12 cellular contexts compared by ENCODE assay signal in genomic region chr4:1766336-1767057, GRCh38. TPM values are rescaled to one million over a fixed set of nuclear protein-coding genes. Genes with fewer than 3 reads are reported as not detected.
DNase-seq lines count a peak whose midpoint lies in the region; ATAC-seq and TF ChIP-seq lines count a peak whose summit lies in the region.
"Had no signal": no experiment of that assay in that cellular context is flagged by ENCODE, and none has a peak within 500 bp of the region (broad histone marks: within the 10 kb centered on the region; RNA-seq: fewer than 3 reads in every experiment).

No MANE protein-coding gene starts in this region.

- H3K27ac ChIP-seq in coronary artery (no peak overlapping the region), mesendoderm (ENCODE audit: low read depth, low read length) (no peak overlapping the region)
- H3K27ac ChIP-seq: KMS-11 had no signal

- H2BK120ac ChIP-seq in mesendoderm (ENCODE audit: low read depth, low read length): no peak overlapping the region

- H3K23ac ChIP-seq in mesendoderm (ENCODE audit: low read length): no peak overlapping the region

- no peak overlapping the region for H4K5ac ChIP-seq in mesendoderm (ENCODE audit: low read length)

- no peaks in the 10 kb centered on the region for H3K79me2 ChIP-seq in mesendoderm (ENCODE audit: control insufficient read depth, insufficient read depth, low read length)

- no peaks in the 10 kb centered on the region for H3K36me3 ChIP-seq in mesendoderm (ENCODE audit: control insufficient read depth, insufficient read depth, low read length)

- H3K79me1 ChIP-seq in mesendoderm (ENCODE audit: low read length): no peaks in the 10 kb centered on the region

- WGBS in mesendoderm (ENCODE audit: extremely low coverage, insufficient coverage, low lambda C conversion rate): no CpG with 5 or more reads among the region's 41 CpGs

- peak overlapping the region; percentile 3 for H3K56ac ChIP-seq in mesendoderm (ENCODE audit: low read length)

- no peaks in the 10 kb centered on the region for H3K4me1 ChIP-seq in mesendoderm (ENCODE audit: control insufficient read depth, low read depth, low read length)

- no peak overlapping the region for H3K4me2 ChIP-seq in mesendoderm (ENCODE audit: low read length)
- H3K4me2 ChIP-seq: KMS-11 had no signal

- no peak overlapping the region for H2BK5ac ChIP-seq in mesendoderm (ENCODE audit: low read length)

- no peak overlapping the region for H3K9ac ChIP-seq in mesendoderm (ENCODE audit: low read length)
- H3K9ac ChIP-seq: KMS-11 had no signal

- H3K27me3 ChIP-seq in mesendoderm (ENCODE audit: insufficient read depth, low read length, poor library complexity): no peaks in the 10 kb centered on the region

- H3K18ac ChIP-seq in mesendoderm (ENCODE audit: low read length): peak overlapping the region; percentile 3

- peak overlapping the region; percentile 12 for H2AK5ac ChIP-seq in mesendoderm (ENCODE audit: low read length)

- peak overlapping the region; percentile 44 for H3K4ac ChIP-seq in mesendoderm (ENCODE audit: low read depth, low read length)

- H3K4me3 ChIP-seq in coronary artery: peak overlapping the region; percentile 74
- H3K4me3 ChIP-seq in mesendoderm (ENCODE audit: low read length): no peak overlapping the region

- no peak overlapping the region for H2BK15ac ChIP-seq in mesendoderm (replicated peaks; ENCODE audit: low read depth)

- no peak for ATAC-seq in HG03520 (IDR thresholded peaks at IDR 0.05; ENCODE audit: unreplicated experiment)
- no peak for ATAC-seq in HG02840 (IDR thresholded peaks at IDR 0.05; ENCODE audit: low FRiP score, unreplicated experiment)
- ATAC-seq in HG03175 (IDR thresholded peaks at IDR 0.05; ENCODE audit: unreplicated experiment): no peak
- ATAC-seq: activated CD8-positive, alpha-beta T cell treated with anti-CD3 and anti-CD28 coated beads, Interleukin-2, amount 10 ng/mL, durations not matched to agents 7 days and 5 days had no signal

- peak; percentile 89 for DNase-seq in 8988T
- peak; percentile 82 for DNase-seq in HuH-7 (ENCODE audit: low spot score)
- no peak for DNase-seq in coronary artery (ENCODE audit: low spot score)
- peak; percentile 52 for DNase-seq in mesendoderm
- no peak for DNase-seq in activated T-cell treated with anti-CD3 and anti-CD28 coated beads for 4 hours
- DNase-seq: activated CD8-positive, alpha-beta T cell treated with anti-CD3 and anti-CD28 coated beads, Interleukin-2, amount 10 ng/mL, durations not matched to agents 7 days and 5 days; NCI-H446 treated with DMSO at 0.1 percent for 48 hours; T-helper 1 cell had no signal

- no peak overlapping the region for H4K8ac ChIP-seq in mesendoderm (ENCODE audit: low read depth, low read length)

- no peak for TF ChIP-seq CTCF in coronary artery (IDR thresholded peaks at IDR 0.05)

RNA-seq across cellular contexts. Expression of gene FGFR3, which starts 26.6 kb away (rescaled TPM):
- polyA plus RNA-seq in mesendoderm (2013, experiment 1 of 2): 8.0 TPM
- 7.1 TPM for polyA plus RNA-seq in mesendoderm (2013, experiment 2 of 2)

RNA-seq across cellular contexts. Expression of gene TACC3, which starts 45.2 kb away (rescaled TPM):
- polyA plus RNA-seq in mesendoderm (2013, experiment 1 of 2): 125 TPM
- polyA plus RNA-seq in mesendoderm (2013, experiment 2 of 2): 122 TPM

RNA-seq across cellular contexts. Expression of gene TMEM129, which starts 45.4 kb away (rescaled TPM):
- polyA plus RNA-seq in mesendoderm (2013, experiment 1 of 2): 10.9 TPM
- 10.7 TPM for polyA plus RNA-seq in mesendoderm (2013, experiment 2 of 2)

RNA-seq across cellular contexts. Expression of gene SLBP, which starts 54.4 kb away (rescaled TPM):
- 43.5 TPM for polyA plus RNA-seq in mesendoderm (2013, experiment 1 of 2)
- polyA plus RNA-seq in mesendoderm (2013, experiment 2 of 2): 43.0 TPM

Comparison
In these comparisons a context has a peak if more than half of its experiments do, and no peak if none do; other contexts are left out.
1. DNase-seq: peak in 8988T (single experiment), HuH-7 (single experiment) and mesendoderm (single experiment); none in coronary artery (single experiment) and activated T-cell treated with anti-CD3 and anti-CD28 coated beads for 4 hours (single experiment).